In genomic region chr2:231462729-231463465, GRCh38 we compare ENCODE assay signal across 8 cellular contexts. TPM values are rescaled to one million over a fixed set of nuclear protein-coding genes. Genes with fewer than 3 reads are reported as not detected.
DNase-seq lines count a peak whose midpoint lies in the region; ATAC-seq and TF ChIP-seq lines count a peak whose summit lies in the region.

No MANE protein-coding gene starts in this region.

- H3K4me1 ChIP-seq in suprapubic skin = peaks cover 30% of the 10 kb centered on the region

- no peak for TF ChIP-seq CTCF in suprapubic skin (IDR thresholded peaks at IDR 0.05)

- H3K4me3 ChIP-seq in suprapubic skin = peak overlapping the region; percentile 82

- no peaks in the 10 kb centered on the region for H3K27me3 Mint-ChIP-seq in T-helper 2 cell treated with Interferon-gamma antibody and Interleukin-4, amounts not matched to agents 5 μg/mL and 100 μg/mL, for 36 hours (ENCODE audit: low read depth)
- no peaks in the 10 kb centered on the region for H3K27me3 Mint-ChIP-seq in activated naive CD8-positive, alpha-beta T cell

- ATAC-seq in HG03108 (IDR thresholded peaks at IDR 0.05; ENCODE audit: unreplicated experiment) (no peak), GM21786 (IDR thresholded peaks at IDR 0.05; ENCODE audit: unreplicated experiment) (no peak), HG03196 (IDR thresholded peaks at IDR 0.05; ENCODE audit: unreplicated experiment) (no peak)

- TF ChIP-seq EP300 in suprapubic skin (IDR thresholded peaks at IDR 0.05) = no peak

- peaks cover 39% of the 10 kb centered on the region for H3K4me1 Mint-ChIP-seq in T-helper 2 cell treated with Interferon-gamma antibody and Interleukin-4, amounts not matched to agents 5 μg/mL and 100 μg/mL, for 36 hours (ENCODE audit: low read depth)
- peaks cover 49% of the 10 kb centered on the region for H3K4me1 Mint-ChIP-seq in activated naive CD8-positive, alpha-beta T cell (ENCODE audit: low read depth)

- TF ChIP-seq POLR2A in suprapubic skin (IDR thresholded peaks at IDR 0.05) = no peak

- H3K27ac Mint-ChIP-seq in T-helper 2 cell treated with Interferon-gamma antibody and Interleukin-4, amounts not matched to agents 5 μg/mL and 100 μg/mL, for 36 hours = peak overlapping the region; percentile 99
- peak overlapping the region; percentile 97 for H3K27ac Mint-ChIP-seq in activated naive CD8-positive, alpha-beta T cell

- no peaks in the 10 kb centered on the region for H3K9me3 Mint-ChIP-seq in T-helper 2 cell treated with Interferon-gamma antibody and Interleukin-4, amounts not matched to agents 5 μg/mL and 100 μg/mL, for 36 hours
- H3K9me3 Mint-ChIP-seq in activated naive CD8-positive, alpha-beta T cell (ENCODE audit: low read depth) = no peaks in the 10 kb centered on the region

- WGBS in suprapubic skin = 16% methylated on average over 4 of the region's 4 CpGs

- H3K9me3 ChIP-seq in suprapubic skin = no peaks in the 10 kb centered on the region

- H3K27ac ChIP-seq in suprapubic skin = peak overlapping the region; percentile 98

- H3K27me3 ChIP-seq in suprapubic skin = no peaks in the 10 kb centered on the region

- H3K36me3 ChIP-seq in suprapubic skin = peaks cover 46% of the 10 kb centered on the region

- no peak for DNase-seq in T-helper 2 cell treated with Interferon-gamma antibody and Interleukin-4, amounts not matched to agents 5 μg/mL and 100 μg/mL, for 36 hours (ENCODE audit: low spot score)
- DNase-seq in T-helper 2 cell (no peak), iris pigment epithelial cell (ENCODE audit: low read depth) (peak; percentile 7), suprapubic skin (ENCODE audit: low spot score in 2 of 2) (no peak)

- peak overlapping the region; percentile 96 for H3K4me3 Mint-ChIP-seq in T-helper 2 cell treated with Interferon-gamma antibody and Interleukin-4, amounts not matched to agents 5 μg/mL and 100 μg/mL, for 36 hours
- H3K4me3 Mint-ChIP-seq in activated naive CD8-positive, alpha-beta T cell = peak overlapping the region; percentile 99

- peaks cover 53% of the 10 kb centered on the region for H3K36me3 Mint-ChIP-seq in T-helper 2 cell treated with Interferon-gamma antibody and Interleukin-4, amounts not matched to agents 5 μg/mL and 100 μg/mL, for 36 hours (ENCODE audit: low read depth)
- H3K36me3 Mint-ChIP-seq in activated naive CD8-positive, alpha-beta T cell = peaks cover 39% of the 10 kb centered on the region

RNA-seq across cellular contexts. Expression of gene NCL, which starts 1.4 kb away (rescaled TPM):
- 100 to 1,000 TPM; 142 to 384 (median 205) TPM for total RNA-seq in suprapubic skin
